In genomic region chr14:68747366-68747765, GRCh38 we compare ENCODE assay signal across 19 cellular contexts.
"Had no signal": no experiment of that assay in that cellular context is flagged by ENCODE, and none has a peak within 500 bp of the region (broad histone marks: within the 10 kb centered on the region; RNA-seq: fewer than 3 reads in every experiment).

No MANE protein-coding gene starts in this region.

- H3K27ac ChIP-seq: coronary artery, lower lobe of right lung, neutrophil, tibial nerve had no signal

- ATAC-seq: activated CD4-positive, alpha-beta T cell treated with anti-CD3 and anti-CD28 coated beads for 36 hours; SK-N-SH treated with all-trans-retinoic acid at 6 μM for 48 hours; stimulated activated memory B cell treated with anti-CD40 and anti-IgM and Interleukin-4, amounts not matched to agents 10 μg/mL and 1 μg/mL and 100 μg/mL, for 72 hours had no signal

- H3K9me3 ChIP-seq: lower lobe of right lung, neutrophil, tibial nerve had no signal

- H3K4me1 Mint-ChIP-seq: activated CD4-positive, alpha-beta memory T cell treated with anti-CD3 and anti-CD28 coated beads, Interleukin-2, amount 10 ng/mL, durations not matched to agents 7 days and 5 days; activated naive CD4-positive, alpha-beta T cell treated with anti-CD3 and anti-CD28 coated beads, Interleukin-2, amount 10 ng/mL, durations not matched to agents 7 days and 5 days had no signal

- H3K4me3 Mint-ChIP-seq: activated CD4-positive, alpha-beta memory T cell treated with anti-CD3 and anti-CD28 coated beads, Interleukin-2, amount 10 ng/mL, durations not matched to agents 7 days and 5 days; activated CD4-positive, alpha-beta T cell treated with anti-CD3 and anti-CD28 coated beads for 36 hours; activated naive CD4-positive, alpha-beta T cell treated with anti-CD3 and anti-CD28 coated beads, Interleukin-2, amount 10 ng/mL, durations not matched to agents 7 days and 5 days; activated T-cell treated with anti-CD3 and anti-CD28 coated beads, Interleukin-2, amount 50 U/mL, for 24 hours; stimulated activated memory B cell treated with anti-CD40 and anti-IgM and Interleukin-4, amounts not matched to agents 10 μg/mL and 1 μg/mL and 100 μg/mL, for 72 hours; T-helper 1 cell treated with Interleukin-12 subunit alpha and Interleukin-12 subunit beta and Interleukin-4 antibody, amounts not matched to agents 30 μg/mL and 1 μg/mL, for 36 hours had no signal

- H3K36me3 ChIP-seq: lower lobe of right lung, neutrophil, tibial nerve had no signal

- DNase-seq: activated CD4-positive, alpha-beta memory T cell treated with anti-CD3 and anti-CD28 coated beads, Interleukin-2, amount 10 ng/mL, durations not matched to agents 7 days and 5 days; activated CD4-positive, alpha-beta T cell treated with anti-CD3 and anti-CD28 coated beads for 36 hours; activated naive CD4-positive, alpha-beta T cell treated with anti-CD3 and anti-CD28 coated beads, Interleukin-2, amount 10 ng/mL, durations not matched to agents 7 days and 5 days; activated T-cell treated with anti-CD3 and anti-CD28 coated beads, Interleukin-2, amount 50 U/mL, for 24 hours; caudate nucleus; effector CD8-positive, alpha-beta T cell; foreskin melanocyte; head of caudate nucleus; left cardiac atrium; lower lobe of right lung; posterior cingulate gyrus; retina; substantia nigra had no signal

- H3K9me3 Mint-ChIP-seq: activated naive CD4-positive, alpha-beta T cell treated with anti-CD3 and anti-CD28 coated beads, Interleukin-2, amount 10 ng/mL, durations not matched to agents 7 days and 5 days; activated T-cell treated with anti-CD3 and anti-CD28 coated beads, Interleukin-2, amount 50 U/mL, for 24 hours; stimulated activated memory B cell treated with anti-CD40 and anti-IgM and Interleukin-4, amounts not matched to agents 10 μg/mL and 1 μg/mL and 100 μg/mL, for 72 hours; T-helper 1 cell treated with Interleukin-12 subunit alpha and Interleukin-12 subunit beta and Interleukin-4 antibody, amounts not matched to agents 30 μg/mL and 1 μg/mL, for 36 hours had no signal

- H3K27me3 Mint-ChIP-seq: activated CD4-positive, alpha-beta T cell treated with anti-CD3 and anti-CD28 coated beads for 36 hours; activated T-cell treated with anti-CD3 and anti-CD28 coated beads, Interleukin-2, amount 50 U/mL, for 24 hours; stimulated activated memory B cell treated with anti-CD40 and anti-IgM and Interleukin-4, amounts not matched to agents 10 μg/mL and 1 μg/mL and 100 μg/mL, for 72 hours had no signal

- H3K36me3 Mint-ChIP-seq: activated naive CD4-positive, alpha-beta T cell treated with anti-CD3 and anti-CD28 coated beads, Interleukin-2, amount 10 ng/mL, durations not matched to agents 7 days and 5 days; stimulated activated memory B cell treated with anti-CD40 and anti-IgM and Interleukin-4, amounts not matched to agents 10 μg/mL and 1 μg/mL and 100 μg/mL, for 72 hours had no signal

- H3K27me3 ChIP-seq: tibial nerve had no signal

- H3K4me3 ChIP-seq: coronary artery, lower lobe of right lung, tibial nerve had no signal

- H3K27ac Mint-ChIP-seq: activated CD4-positive, alpha-beta memory T cell treated with anti-CD3 and anti-CD28 coated beads, Interleukin-2, amount 10 ng/mL, durations not matched to agents 7 days and 5 days; activated CD4-positive, alpha-beta T cell treated with anti-CD3 and anti-CD28 coated beads for 36 hours; activated naive CD4-positive, alpha-beta T cell treated with anti-CD3 and anti-CD28 coated beads, Interleukin-2, amount 10 ng/mL, durations not matched to agents 7 days and 5 days; activated T-cell treated with anti-CD3 and anti-CD28 coated beads, Interleukin-2, amount 50 U/mL, for 24 hours; stimulated activated memory B cell treated with anti-CD40 and anti-IgM and Interleukin-4, amounts not matched to agents 10 μg/mL and 1 μg/mL and 100 μg/mL, for 72 hours; T-helper 1 cell treated with Interleukin-12 subunit alpha and Interleukin-12 subunit beta and Interleukin-4 antibody, amounts not matched to agents 30 μg/mL and 1 μg/mL, for 36 hours had no signal
